1 cellular context compared by ENCODE assay signal in genomic region chr21:31752967-31753366, GRCh38.
TF ChIP-seq lines count a peak whose summit lies in the region.

No MANE protein-coding gene starts in this region.

TF ChIP-seq in K562, 482 proteins besides CTCF, POLR2A, EP300 and RAD21 (continued from another document and continues in another):
- TF ChIP-seq ZNF407 (IDR thresholded peaks at IDR 0.05; ENCODE audit: low read depth) (no peak), NR3C1 (CRISPR knock-in tag; IDR thresholded peaks at IDR 0.05) (no peak), ZNF655 (CRISPR knock-in tag; IDR thresholded peaks at IDR 0.05) (no peak), LEF1 (IDR thresholded peaks at IDR 0.05) (no peak), KDM5B (IDR thresholded peaks at IDR 0.05; ENCODE audit: insufficient replicate concordance, low read depth, low read length) (no peak), RREB1 (CRISPR knock-in tag; IDR thresholded peaks at IDR 0.05) (no peak), ZNF449 (CRISPR knock-in tag; IDR thresholded peaks at IDR 0.05) (no peak), POLR2B (IDR thresholded peaks at IDR 0.05; ENCODE audit: low read depth, partially characterized antibody) (no peak), GTF3C2 (IDR thresholded peaks at IDR 0.05; ENCODE audit: borderline replicate concordance, extremely low read depth, insufficient read length) (no peak), E2F1 (CRISPR knock-in tag; IDR thresholded peaks at IDR 0.05) (no peak), CCNT2 (IDR thresholded peaks at IDR 0.05; ENCODE audit: borderline replicate concordance, extremely low read depth, insufficient read length, low read depth, low read length) (no peak), MAFG (tag; conservative IDR thresholded peaks at IDR 0.05) (peak; percentile 65), HMBOX1 (IDR thresholded peaks at IDR 0.05) (peak; percentile 52; the same call in 1 of the 2 replicates), FOXJ2 (tag; IDR thresholded peaks at IDR 0.05) (no peak), SOX6 (IDR thresholded peaks at IDR 0.05) (no peak), ZFP30 (CRISPR knock-in tag; IDR thresholded peaks at IDR 0.05; ENCODE audit: borderline replicate concordance) (no peak), ZNF609 (CRISPR knock-in tag; IDR thresholded peaks at IDR 0.05; ENCODE audit: borderline replicate concordance) (no peak), E2F3 (CRISPR knock-in tag; IDR thresholded peaks at IDR 0.05) (no peak), SMARCC2 (IDR thresholded peaks at IDR 0.05; ENCODE audit: low read depth) (no peak), HEY1 (CRISPR knock-in tag; IDR thresholded peaks at IDR 0.05; ENCODE audit: borderline replicate concordance) (no peak)
